In the genomic region with DNA sequence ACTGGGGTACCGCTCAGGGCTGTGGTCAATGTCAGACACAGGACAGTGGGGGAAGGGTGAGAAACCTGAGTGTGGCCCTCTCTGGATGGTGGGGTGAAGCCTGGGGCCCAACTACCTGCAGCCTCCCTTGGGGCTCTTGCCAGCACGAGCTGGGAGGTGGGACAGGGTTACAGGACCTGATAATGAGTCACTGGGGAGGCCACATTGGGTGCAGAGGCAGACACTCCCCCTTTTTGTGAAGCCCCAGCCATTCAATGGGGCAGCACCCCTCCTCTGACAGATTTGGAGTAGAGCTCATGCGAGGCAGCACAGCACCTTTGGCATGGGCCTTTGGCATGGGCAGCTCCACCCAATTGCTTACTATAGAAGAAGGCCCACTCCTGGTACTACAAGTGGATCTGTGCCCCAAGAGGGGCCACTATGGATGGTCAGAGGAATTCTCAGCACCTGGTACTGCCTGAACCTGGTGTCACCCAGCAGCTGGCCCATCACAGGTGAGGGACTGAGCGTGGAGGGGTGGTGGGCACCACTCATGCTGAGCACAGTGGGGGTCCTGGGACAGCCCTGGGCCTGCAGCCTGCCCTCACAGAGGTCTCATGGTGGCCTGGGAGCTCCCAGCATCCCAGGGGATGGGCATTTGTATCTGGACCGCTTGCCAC, we compare ENCODE assay signal across 26 cellular contexts. TPM values are rescaled to one million over a fixed set of nuclear protein-coding genes. Genes with fewer than 3 reads are reported as not detected.
"Had no signal": no experiment of that assay in that cellular context is flagged by ENCODE, and none has a peak within 500 bp of the region (broad histone marks: within the 10 kb centered on the region; RNA-seq: fewer than 3 reads in every experiment).

No MANE protein-coding gene starts in this region.

- H3K27ac ChIP-seq: adrenal gland, breast epithelium, colonic mucosa, gastroesophageal sphincter, parathyroid adenoma, right atrium auricular region, thoracic aorta, vagina had no signal

- H3K4me3 ChIP-seq: adrenal gland, breast epithelium, colonic mucosa, gastroesophageal sphincter, mucosa of descending colon, right atrium auricular region, thoracic aorta, vagina had no signal

- H3K4me1 ChIP-seq: adrenal gland, colonic mucosa, gastroesophageal sphincter, right atrium auricular region had no signal

- ATAC-seq: activated CD4-positive, alpha-beta T cell treated with anti-CD3 and anti-CD28 coated beads for 36 hours; gastroesophageal sphincter; stimulated activated naive CD8-positive, alpha-beta T cell treated with anti-CD3 and anti-CD28 coated beads, Interleukin-15, Interleukin-2, amounts not matched to agents 100 U/mL and 50 U/mL, for 24 hours had no signal

- H3K9ac ChIP-seq: parathyroid adenoma had no signal

- H3K36me3 ChIP-seq: adrenal gland, breast epithelium, colonic mucosa, gastroesophageal sphincter, right atrium auricular region, thoracic aorta, vagina had no signal

- DNase-seq: activated CD4-positive, alpha-beta T cell treated with anti-CD3 and anti-CD28 coated beads for 36 hours; activated CD4-positive, alpha-beta T cell treated with anti-CD3 and anti-CD28 coated beads, Interleukin-2, amount 50 U/mL, for 48 hours; activated CD4-positive, CD25-positive, alpha-beta regulatory T cell; activated CD8-positive, alpha-beta memory T cell treated with anti-CD3 and anti-CD28 coated beads for 24 hours; activated effector memory CD4-positive, alpha-beta T cell treated with Interleukin-2 at 50 U/mL for 16 hours; activated naive CD4-positive, alpha-beta T cell treated with anti-CD3 and anti-CD28 coated beads for 36 hours; activated naive CD8-positive, alpha-beta T cell treated with anti-CD3 and anti-CD28 coated beads for 36 hours; adrenal gland; colonic mucosa; effector memory CD4-positive, alpha-beta T cell; erythroblast; head of caudate nucleus; hippocampal formation; left cardiac atrium; left ventricle myocardium superior; stimulated activated CD4-positive, alpha-beta T cell treated with anti-CD3 and anti-CD28 coated beads, Interleukin-4, amount 100 ng/mL, for 1 hour; stimulated activated naive CD8-positive, alpha-beta T cell treated with anti-CD3 and anti-CD28 coated beads, Interleukin-15, Interleukin-2, amounts not matched to agents 100 U/mL and 50 U/mL, for 24 hours; trophoblast cell had no signal

- H3K27me3 ChIP-seq: adrenal gland, breast epithelium, colonic mucosa, right atrium auricular region, vagina had no signal

- H3K9me3 ChIP-seq: adrenal gland, breast epithelium, colonic mucosa, gastroesophageal sphincter, mucosa of descending colon, right atrium auricular region, thoracic aorta, vagina had no signal

RNA-seq across cellular contexts. Expression of a gene that starts 45.2 kb away (rescaled TPM):
- total RNA-seq: pulmonary artery endothelial cell had no signal
